Comparison of ENCODE assay signal across 8 cellular contexts in genomic region chr14:89619616-89620273, GRCh38.
DNase-seq lines count a peak whose midpoint lies in the region; ATAC-seq and TF ChIP-seq lines count a peak whose summit lies in the region.

No MANE protein-coding gene starts in this region.

- CTCF ChIA-PET in Caco-2 (lab: Charles Lee) = interaction anchor here (0.6 kb wide), 1 partner anchor 500 kb away, joined by 3 read pairs; no protein-coding TSS in a partner anchor

- BruUV-seq in Caco-2 (replicated peaks; lab: Mats Ljungman, UMichigan) = no TSS peak

- H3K4me3 ChIP-seq in Caco-2 (ENCODE audit: low read depth, low read length) (peak overlapping the region; percentile 80; the same call in 1 of the 2 replicates), endocrine pancreas (ENCODE audit: control insufficient read depth, insufficient read depth, low read length) (peak overlapping the region; percentile 69)

- H3K4me1 ChIP-seq in Caco-2 (no peaks in the 10 kb centered on the region; the same call in 1 of the 2 replicates), endocrine pancreas (ENCODE audit: control insufficient read depth, insufficient read depth, low read length) (no peaks in the 10 kb centered on the region)

- H3K27me3 Mint-ChIP-seq in Caco-2 (ENCODE audit: insufficient read depth, unreplicated experiment) = no peaks in the 10 kb centered on the region
- no peaks in the 10 kb centered on the region for H3K27me3 Mint-ChIP-seq in osteocyte (ENCODE audit: unreplicated experiment)

- no peak for DNase-seq in Caco-2
- DNase-seq in NCI-H2171 treated with DMSO at 0.1 percent for 48 hours (lab: John Stamatoyannopoulos, UW) = peak; percentile 61
- DNase-seq in osteocyte (ENCODE audit: extremely low spot score, unreplicated experiment) = no peak
- no peak for DNase-seq in cortex of kidney (lab: John Stamatoyannopoulos, UW)
- DNase-seq in NCI-H2196 (lab: John Stamatoyannopoulos, UW; ENCODE audit: unreplicated experiment) = no peak
- no peak for DNase-seq in Kasumi-1 (lab: John Stamatoyannopoulos, UW)

- H3K4me1 Mint-ChIP-seq in Caco-2 (ENCODE audit: low read depth, unreplicated experiment) = no peaks in the 10 kb centered on the region
- peaks cover 40% of the 10 kb centered on the region for H3K4me1 Mint-ChIP-seq in osteocyte (ENCODE audit: unreplicated experiment)

- H3K36me3 Mint-ChIP-seq in Caco-2 (ENCODE audit: insufficient read depth, unreplicated experiment) (no peaks in the 10 kb centered on the region), osteocyte (ENCODE audit: unreplicated experiment) (no peaks in the 10 kb centered on the region)

- TF ChIP-seq CTCF in Caco-2 (IDR thresholded peaks at IDR 0.05; ENCODE audit: insufficient read depth in 1 of 2, low read depth in 1 of 2, low read length in 1 of 2, severe bottlenecking in 1 of 2, unreplicated experiment in 1 of 2) (no peak), osteocyte (IDR thresholded peaks at IDR 0.05) (no peak)

- H3K27me3 ChIP-seq in Caco-2 (replicated peaks; ENCODE audit: control insufficient read depth, insufficient read depth, low read length) (no peaks in the 10 kb centered on the region), endocrine pancreas (ENCODE audit: control insufficient read depth, insufficient read depth, low read length) (no peaks in the 10 kb centered on the region)

- H3K9me3 Mint-ChIP-seq in Caco-2 (ENCODE audit: unreplicated experiment) = no peaks in the 10 kb centered on the region
- no peaks in the 10 kb centered on the region for H3K9me3 Mint-ChIP-seq in osteocyte (ENCODE audit: unreplicated experiment)

- H3K36me3 ChIP-seq in Caco-2 (ENCODE audit: control insufficient read depth, insufficient read depth, low read length) (no peaks in the 10 kb centered on the region), endocrine pancreas (ENCODE audit: control insufficient read depth, insufficient read depth, low read length) (no peaks in the 10 kb centered on the region)

- no peak overlapping the region for H3K27ac Mint-ChIP-seq in Caco-2 (ENCODE audit: unreplicated experiment)
- peak overlapping the region; percentile 51 for H3K27ac Mint-ChIP-seq in osteocyte (ENCODE audit: unreplicated experiment)

- POLR2A ChIA-PET in Caco-2 (lab: Charles Lee) = no interaction called here

- H3K4me3 Mint-ChIP-seq in Caco-2 (ENCODE audit: unreplicated experiment) (peak overlapping the region; percentile 69), osteocyte (ENCODE audit: unreplicated experiment) (peak overlapping the region; percentile 72)

- H3K9me3 ChIP-seq in Caco-2 (no peaks in the 10 kb centered on the region), endocrine pancreas (ENCODE audit: control insufficient read depth, low read length) (no peaks in the 10 kb centered on the region)

- ATAC-seq in HG03097 (IDR thresholded peaks at IDR 0.05; ENCODE audit: low FRiP score, unreplicated experiment) = no peak

- intact Hi-C loops in Caco-2 (cut with micrococcal nuclease; ENCODE audit: unreplicated experiment) = loop anchor here (5.0 kb wide), 1 partner anchor 202 kb away; the partner anchor contains the start of gene FOXN3

- no peak overlapping the region for H3K9ac ChIP-seq in endocrine pancreas (ENCODE audit: control insufficient read depth, insufficient read depth, low read length)
